ENCODE assay signal across 30 cellular contexts in the genomic region with DNA sequence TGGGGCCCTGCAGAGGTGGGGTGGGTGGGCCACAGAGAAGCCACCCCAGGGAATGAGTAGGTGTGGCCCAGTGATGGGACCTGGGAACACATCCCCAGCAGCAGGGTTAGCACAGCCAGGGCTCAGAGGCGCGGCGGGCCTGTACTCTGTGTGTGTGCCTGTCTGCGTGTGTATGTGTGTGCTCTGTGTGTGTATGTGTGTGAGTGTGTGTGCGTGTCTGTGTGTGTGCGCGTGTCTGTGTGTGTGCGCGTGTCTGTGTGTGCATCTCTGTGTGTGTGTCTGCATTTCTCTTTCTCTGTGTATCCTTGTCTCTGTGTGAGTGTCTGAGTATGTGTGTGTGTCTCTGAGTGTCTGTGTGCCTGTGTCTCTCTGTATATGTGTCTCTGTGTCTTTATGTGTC. TPM values are rescaled to one million over a fixed set of nuclear protein-coding genes. Genes with fewer than 3 reads are reported as not detected.
"Had no signal": no experiment of that assay in that cellular context is flagged by ENCODE, and none has a peak within 500 bp of the region (broad histone marks: within the 10 kb centered on the region; RNA-seq: fewer than 3 reads in every experiment).

No MANE protein-coding gene starts in this region.

- H3K79me2 ChIP-seq: parathyroid adenoma had no signal

- DNase-seq: naive thymus-derived CD8-positive, alpha-beta T cell; nephron progenitor cell; occipital lobe; ovary; posterior cingulate gyrus; psoas muscle; right cardiac atrium; right lobe of liver; sigmoid colon; small intestine; stimulated activated CD4-positive, alpha-beta T cell treated with anti-CD3 and anti-CD28 coated beads, Interleukin-15, amount 100 ng/mL, for 24 hours; stimulated activated CD4-positive, alpha-beta T cell treated with anti-CD3 and anti-CD28 coated beads, Interleukin-4, amount 100 ng/mL, for 1 hour; stimulated activated CD4-positive, alpha-beta T cell treated with anti-CD3 and anti-CD28 coated beads, Interleukin-4, amount 100 ng/mL, for 4 hours; stimulated activated CD8-positive, alpha-beta memory T cell treated with anti-CD3 and anti-CD28 coated beads, Interleukin-4, amount 100 ng/mL, for 48 hours; stimulated activated naive CD4-positive, alpha-beta T cell; stimulated activated naive CD8-positive, alpha-beta T cell treated with anti-CD3 and anti-CD28 coated beads, Interleukin-15, amount 100 ng/mL, for 72 hours; stimulated activated naive CD8-positive, alpha-beta T cell treated with anti-CD3 and anti-CD28 coated beads, Interleukin-15, Interleukin-2, amounts not matched to agents 100 U/mL and 50 U/mL, for 24 hours; substantia nigra; testis; tibial artery; transverse colon; upper lobe of left lung had no signal

- FAIRE-seq: small intestine had no signal

- H3K27ac Mint-ChIP-seq: naive thymus-derived CD8-positive, alpha-beta T cell; natural killer cell treated with Interleukin-12 subunit alpha and Interleukin-12 subunit beta and Interleukin-15 and Interleukin-18, amount 100 ng/mL, for 72 hours; nephron progenitor cell; progenitor cell of endocrine pancreas; stimulated activated memory B cell treated with anti-CD40 and anti-IgM and Interleukin-4, amounts not matched to agents 10 μg/mL and 1 μg/mL and 100 μg/mL, for 72 hours; stimulated activated naive CD8-positive, alpha-beta T cell treated with anti-CD3 and anti-CD28 coated beads, Interleukin-15, amount 100 ng/mL, for 72 hours had no signal

- H3K27me3 ChIP-seq: ovary, right lobe of liver, sigmoid colon, testis, transverse colon, upper lobe of left lung, vagina had no signal

- ATAC-seq: naive thymus-derived CD8-positive, alpha-beta T cell; natural killer cell treated with Interleukin-12 subunit alpha and Interleukin-12 subunit beta and Interleukin-15 and Interleukin-18, amount 100 ng/mL, for 72 hours; psoas muscle; right cardiac atrium; right lobe of liver; stimulated activated memory B cell treated with anti-CD40 and anti-IgM and Interleukin-4, amounts not matched to agents 10 μg/mL and 1 μg/mL and 100 μg/mL, for 72 hours; stimulated activated naive CD8-positive, alpha-beta T cell treated with anti-CD3 and anti-CD28 coated beads, Interleukin-15, Interleukin-2, amounts not matched to agents 100 U/mL and 50 U/mL, for 24 hours had no signal

- H3K9ac ChIP-seq: parathyroid adenoma had no signal

- H3K36me3 ChIP-seq: ovary, right lobe of liver, sigmoid colon, suprapubic skin, tibial artery, transverse colon, upper lobe of left lung, vagina had no signal

- H3K4me3 Mint-ChIP-seq: naive thymus-derived CD8-positive, alpha-beta T cell; natural killer cell treated with Interleukin-12 subunit alpha and Interleukin-12 subunit beta and Interleukin-15 and Interleukin-18, amount 100 ng/mL, for 72 hours; nephron progenitor cell; neural crest cell; stimulated activated memory B cell treated with anti-CD40 and anti-IgM and Interleukin-4, amounts not matched to agents 10 μg/mL and 1 μg/mL and 100 μg/mL, for 72 hours; stimulated activated naive CD8-positive, alpha-beta T cell treated with anti-CD3 and anti-CD28 coated beads, Interleukin-15, amount 100 ng/mL, for 72 hours had no signal

- H3K9me3 Mint-ChIP-seq: naive thymus-derived CD8-positive, alpha-beta T cell; natural killer cell treated with Interleukin-12 subunit alpha and Interleukin-12 subunit beta and Interleukin-15 and Interleukin-18, amount 100 ng/mL, for 72 hours; nephron progenitor cell; neural crest cell; stimulated activated memory B cell treated with anti-CD40 and anti-IgM and Interleukin-4, amounts not matched to agents 10 μg/mL and 1 μg/mL and 100 μg/mL, for 72 hours; stimulated activated naive CD8-positive, alpha-beta T cell treated with anti-CD3 and anti-CD28 coated beads, Interleukin-15, amount 100 ng/mL, for 72 hours had no signal

- H3K27me3 Mint-ChIP-seq: naive thymus-derived CD8-positive, alpha-beta T cell; natural killer cell treated with Interleukin-12 subunit alpha and Interleukin-12 subunit beta and Interleukin-15 and Interleukin-18, amount 100 ng/mL, for 72 hours; progenitor cell of endocrine pancreas; stimulated activated memory B cell treated with anti-CD40 and anti-IgM and Interleukin-4, amounts not matched to agents 10 μg/mL and 1 μg/mL and 100 μg/mL, for 72 hours; stimulated activated naive CD8-positive, alpha-beta T cell treated with anti-CD3 and anti-CD28 coated beads, Interleukin-15, amount 100 ng/mL, for 72 hours had no signal

- H2AFZ ChIP-seq: parathyroid adenoma had no signal

- H3K9me3 ChIP-seq: ovary, psoas muscle, right lobe of liver, sigmoid colon, suprapubic skin, testis, tibial artery, transverse colon, upper lobe of left lung, vagina had no signal

- H3K4me3 ChIP-seq: ovary, psoas muscle, right lobe of liver, sigmoid colon, suprapubic skin, testis, tibial artery, transverse colon, upper lobe of left lung, vagina had no signal

- H3K27ac ChIP-seq: ovary, parathyroid adenoma, psoas muscle, right lobe of liver, sigmoid colon, suprapubic skin, testis, tibial artery, transverse colon, upper lobe of left lung, vagina had no signal

- H3K36me3 Mint-ChIP-seq: naive thymus-derived CD8-positive, alpha-beta T cell; natural killer cell treated with Interleukin-12 subunit alpha and Interleukin-12 subunit beta and Interleukin-15 and Interleukin-18, amount 100 ng/mL, for 72 hours; stimulated activated memory B cell treated with anti-CD40 and anti-IgM and Interleukin-4, amounts not matched to agents 10 μg/mL and 1 μg/mL and 100 μg/mL, for 72 hours had no signal

- H3K4me1 Mint-ChIP-seq: naive thymus-derived CD8-positive, alpha-beta T cell; stimulated activated memory B cell treated with anti-CD40 and anti-IgM and Interleukin-4, amounts not matched to agents 10 μg/mL and 1 μg/mL and 100 μg/mL, for 72 hours; stimulated activated naive CD8-positive, alpha-beta T cell treated with anti-CD3 and anti-CD28 coated beads, Interleukin-15, amount 100 ng/mL, for 72 hours had no signal

- H3K4me1 ChIP-seq: parathyroid adenoma, psoas muscle, right lobe of liver, sigmoid colon, tibial artery, transverse colon, upper lobe of left lung, vagina had no signal

RNA-seq across cellular contexts. Expression of gene KIF26A, which starts 26.1 kb away (rescaled TPM):
- total RNA-seq: natural killer cell treated with Interleukin-12 subunit alpha and Interleukin-12 subunit beta and Interleukin-15 and Interleukin-18, amount 100 ng/mL, for 72 hours; osteoblast had no signal
- polyA plus RNA-seq: naive thymus-derived CD8-positive, alpha-beta T cell had no signal
